ENCODE assay signal across 1 cellular context in genomic region chr9:11792870-11793269, GRCh38.
A peak's percentile ranks its signal among the peaks of the same experiment; 100 is the strongest.
TF ChIP-seq lines count a peak whose summit lies in the region.

No MANE protein-coding gene starts in this region.

TF ChIP-seq in HEK293, 187 proteins besides CTCF, POLR2A, EP300 and RAD21 (continued from another document):
- TF ChIP-seq ZNF280D (tag by site-specific recombination; IDR thresholded peaks at IDR 0.05) (no peak), ZBTB26 (tag by site-specific recombination; optimal IDR thresholded peaks at IDR 0.05) (no peak), ZNF48 (tag by site-specific recombination; IDR thresholded peaks at IDR 0.05) (no peak), ZNF558 (tag by site-specific recombination; IDR thresholded peaks at IDR 0.05) (no peak), ATF2 (tag by site-specific recombination; IDR thresholded peaks at IDR 0.05; ENCODE audit: low read depth) (peak; percentile 58)
TF ChIP-seq in HEK293: peak in this region for 1.
